ENCODE assay signal across 25 cellular contexts in the genomic region with DNA sequence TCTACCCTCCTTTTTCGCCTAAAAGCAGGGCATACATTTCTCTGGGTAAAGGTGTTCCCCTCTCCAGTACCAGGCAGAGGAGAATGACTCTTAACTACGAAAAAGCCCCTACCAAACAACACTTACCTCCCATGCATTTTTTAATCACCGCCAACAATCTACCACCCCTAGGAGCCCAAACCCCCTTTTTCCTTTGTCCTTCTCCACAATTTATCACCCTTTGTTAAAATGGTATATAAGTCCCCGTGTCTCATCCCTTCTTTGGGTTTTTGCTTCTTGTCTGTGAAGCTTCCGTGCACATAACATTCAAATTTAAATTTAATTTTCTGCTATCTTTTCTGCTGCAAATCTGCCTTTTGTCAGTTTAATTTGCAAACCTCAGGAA.
"Had no signal": no experiment of that assay in that cellular context is flagged by ENCODE, and none has a peak within 500 bp of the region (broad histone marks: within the 10 kb centered on the region; RNA-seq: fewer than 3 reads in every experiment).

No MANE protein-coding gene starts in this region.

- H3K27ac Mint-ChIP-seq: activated CD4-positive, alpha-beta T cell treated with anti-CD3 and anti-CD28 coated beads for 36 hours; activated naive CD8-positive, alpha-beta T cell; effector memory CD8-positive, alpha-beta T cell; naive B cell; nephron progenitor cell; stimulated activated naive B cell treated with anti-CD40 and anti-IgM and Interleukin-4, amounts not matched to agents 10 μg/mL and 1 μg/mL and 100 μg/mL, for 72 hours; T-cell had no signal

- H3K4me3 ChIP-seq: gastroesophageal sphincter, stomach, thyroid gland, upper lobe of right lung had no signal

- H3K36me3 Mint-ChIP-seq: activated naive CD8-positive, alpha-beta T cell; mesothelial cell of epicardium; naive B cell; stimulated activated naive B cell treated with anti-CD40 and anti-IgM and Interleukin-4, amounts not matched to agents 10 μg/mL and 1 μg/mL and 100 μg/mL, for 72 hours; T-cell had no signal

- H3K9me3 ChIP-seq: gastroesophageal sphincter, thyroid gland, upper lobe of right lung had no signal

- H3K4me1 ChIP-seq: gastroesophageal sphincter, stomach, thyroid gland, upper lobe of right lung had no signal

- DNase-seq: activated CD4-positive, alpha-beta T cell treated with anti-CD3 and anti-CD28 coated beads for 36 hours; activated CD4-positive, CD25-positive, alpha-beta regulatory T cell; activated effector memory CD4-positive, alpha-beta T cell treated with Interleukin-2 at 50 U/mL for 16 hours; activated naive CD4-positive, alpha-beta T cell treated with Interleukin-2 at 50 U/mL for 16 hours; anterior cingulate cortex; brain microvascular endothelial cell; cortex of kidney; effector memory CD8-positive, alpha-beta T cell; erythroblast; hippocampal formation; left colon; mammary epithelial cell; naive B cell; nephron progenitor cell; stimulated activated CD4-positive, alpha-beta T cell treated with anti-CD3 and anti-CD28 coated beads, Interleukin-15, amount 100 ng/mL, for 24 hours; stimulated activated CD4-positive, alpha-beta T cell treated with anti-CD3 and anti-CD28 coated beads, Interleukin-2, amount 100 ng/mL, for 24 hours; stimulated activated naive B cell treated with anti-CD40 and anti-IgM and Interleukin-4, amounts not matched to agents 10 μg/mL and 1 μg/mL and 100 μg/mL, for 72 hours; stomach; T-cell; thyroid gland had no signal

- ATAC-seq: activated CD4-positive, alpha-beta T cell treated with anti-CD3 and anti-CD28 coated beads for 36 hours; effector memory CD8-positive, alpha-beta T cell; gastroesophageal sphincter; left colon; right cardiac atrium; stimulated activated naive B cell treated with anti-CD40 and anti-IgM and Interleukin-4, amounts not matched to agents 10 μg/mL and 1 μg/mL and 100 μg/mL, for 72 hours; T-cell; upper lobe of right lung had no signal

- H3K4me1 Mint-ChIP-seq: activated CD4-positive, alpha-beta T cell treated with anti-CD3 and anti-CD28 coated beads for 36 hours; naive B cell; T-cell had no signal

- H3K36me3 ChIP-seq: brain microvascular endothelial cell, gastroesophageal sphincter, stomach, thyroid gland, upper lobe of right lung had no signal

- H3K9me3 Mint-ChIP-seq: effector memory CD8-positive, alpha-beta T cell; stimulated activated naive B cell treated with anti-CD40 and anti-IgM and Interleukin-4, amounts not matched to agents 10 μg/mL and 1 μg/mL and 100 μg/mL, for 72 hours; T-cell had no signal

- H3K27me3 ChIP-seq: brain microvascular endothelial cell, gastroesophageal sphincter, thyroid gland, upper lobe of right lung had no signal

- H3K4me3 Mint-ChIP-seq: activated CD4-positive, alpha-beta T cell treated with anti-CD3 and anti-CD28 coated beads for 36 hours; activated naive CD8-positive, alpha-beta T cell; effector memory CD8-positive, alpha-beta T cell; mesothelial cell of epicardium; naive B cell; nephron progenitor cell; stimulated activated naive B cell treated with anti-CD40 and anti-IgM and Interleukin-4, amounts not matched to agents 10 μg/mL and 1 μg/mL and 100 μg/mL, for 72 hours; T-cell had no signal

- H3K27ac ChIP-seq: brain microvascular endothelial cell, gastroesophageal sphincter, stomach, thyroid gland, upper lobe of right lung had no signal
